In genomic region chr1:245154429-245155185, GRCh38 we compare ENCODE assay signal across 8 cellular contexts. TPM values are rescaled to one million over a fixed set of nuclear protein-coding genes. Genes with fewer than 3 reads are reported as not detected.
A peak's percentile ranks its signal among the peaks of the same experiment; 100 is the strongest.
DNase-seq lines count a peak whose midpoint lies in the region; ATAC-seq and TF ChIP-seq lines count a peak whose summit lies in the region.

Gene KIF26B, plus strand, starts transcription at chr1:245154985. Its CDS starts 440 bp downstream, at chr1:245155425.

- peak; percentile 37 for DNase-seq in HCEC 1CT
- DNase-seq in RPMI7951 (ENCODE audit: low read depth) = peak; percentile 64
- DNase-seq in GM19240 (ENCODE audit: insufficient read length, low spot score) = no peak

- peaks cover 27% of the 10 kb centered on the region for H4K20me1 ChIP-seq in BLaER1

- H3K4me1 ChIP-seq in BLaER1 (peaks cover 37% of the 10 kb centered on the region), iPS-20b (ENCODE audit: insufficient read depth, low read length) (peaks cover 3% of the 10 kb centered on the region; the same call in 1 of the 2 replicates), skeletal muscle tissue (ENCODE audit: control insufficient read depth in 3 of 3, insufficient read depth in 3 of 3, low read length in 3 of 3) (peaks cover 23 to 30% (median 29%) of the 10 kb centered on the region in 3 donors)

- no peak for ATAC-seq in GM21390 (IDR thresholded peaks at IDR 0.05; ENCODE audit: unreplicated experiment)

- H3K4me3 Mint-ChIP-seq in brain = peak within 1 kb of the TSS; percentile 92 to 98 (median 97)

- peak within 1 kb of the TSS; percentile 86 to 98 (median 90) for H3K27ac Mint-ChIP-seq in brain

- no peak for TF ChIP-seq CTCF in brain (conservative IDR thresholded peaks at IDR 0.05)

- H3K27me3 ChIP-seq in BLaER1 (peaks cover 51% of the 10 kb centered on the region), iPS-20b (ENCODE audit: insufficient read depth, low read length) (peaks cover 87% of the 10 kb centered on the region), skeletal muscle tissue (ENCODE audit: control insufficient read depth in 3 of 3, insufficient read depth in 3 of 3, low read length in 3 of 3) (peaks cover 31 to 59% (median 41%) of the 10 kb centered on the region in 3 donors)

- peaks cover 0 to 12% (median 4%) of the 10 kb centered on the region in 5 experiments for H3K9me3 Mint-ChIP-seq in brain

- H3K9me3 ChIP-seq in BLaER1 (no peaks in the 10 kb centered on the region), iPS-20b (ENCODE audit: insufficient read depth, low read depth, low read length) (no peaks in the 10 kb centered on the region), skeletal muscle tissue (ENCODE audit: control insufficient read depth in 3 of 3, low read length in 3 of 3) (no peaks in the 10 kb centered on the region)

- H3K4me3 ChIP-seq in BLaER1 = peak within 1 kb of the TSS; percentile 73
- H3K4me3 ChIP-seq in iPS-20b (ENCODE audit: low read length) = peak within 1 kb of the TSS; percentile 73
- peak within 1 kb of the TSS; percentile 74 to 82 (median 81) for H3K4me3 ChIP-seq in skeletal muscle tissue (ENCODE audit: low read length in 3 of 3)

- peak within 1 kb of the TSS; percentile 98 for H3K4me2 ChIP-seq in BLaER1

- H3K9ac ChIP-seq in BLaER1 = no peak within 1 kb of the TSS
- no peak within 1 kb of the TSS; the same call in 1 of the 2 replicates for H3K9ac ChIP-seq in iPS-20b (ENCODE audit: low read depth, low read length)
- peak within 1 kb of the TSS in 2 of 3 donors; percentile 32 to 76 for H3K9ac ChIP-seq in skeletal muscle tissue (ENCODE audit: low read depth in 1 of 3, low read length in 3 of 3)

- H3K4me1 Mint-ChIP-seq in brain = peaks cover 13% of the 10 kb centered on the region

- H3K27ac ChIP-seq in BLaER1 (no peak within 1 kb of the TSS), iPS-20b (ENCODE audit: low read length) (no peak within 1 kb of the TSS), skeletal muscle tissue (ENCODE audit: low read depth, low read length) (no peak within 1 kb of the TSS)

- peaks cover 57% of the 10 kb centered on the region for H3K27me3 Mint-ChIP-seq in brain

- H3K36me3 Mint-ChIP-seq in brain = peaks cover 13% of the 10 kb centered on the region

- H3K36me3 ChIP-seq in BLaER1 = no peaks in the 10 kb centered on the region
- H3K36me3 ChIP-seq in iPS-20b (ENCODE audit: insufficient read depth, low read depth, low read length) = no peaks in the 10 kb centered on the region
- H3K36me3 ChIP-seq in skeletal muscle tissue (ENCODE audit: control insufficient read depth in 3 of 3, insufficient read depth in 3 of 3, low read length in 3 of 3) = no peaks in the 10 kb centered on the region

RNA-seq across cellular contexts. Expression of gene KIF26B, which starts in this region (rescaled TPM):
- total RNA-seq in RPMI7951 (2014; rRNA removed; shearing (Covaris generic)) = 2.3 and 2.9 TPM in 2 replicates
- polyA plus RNA-seq in brain (ENCODE audit: insufficient read depth, low read depth, low replicate concordance) = 17.6 TPM
- 0.52 TPM for total RNA-seq in skeletal muscle tissue

Comparison
In these comparisons a context has a peak if more than half of its experiments do, and no peak if none do; other contexts are left out.
1. H3K9ac ChIP-seq: peak in skeletal muscle tissue (2 of 3); none in BLaER1 (single experiment) and iPS-20b (single experiment).
2. Peak in every context shown above with its lines, with median percentiles within 50 percentile points of each other: H3K4me3 ChIP-seq.